In genomic region chr3:73556520-73557371, GRCh38 we compare ENCODE assay signal across 19 cellular contexts.
DNase-seq lines count a peak whose midpoint lies in the region; ATAC-seq and TF ChIP-seq lines count a peak whose summit lies in the region.
"Had no signal": no experiment of that assay in that cellular context is flagged by ENCODE, and none has a peak within 500 bp of the region (broad histone marks: within the 10 kb centered on the region; RNA-seq: fewer than 3 reads in every experiment).

No MANE protein-coding gene starts in this region.

- no peaks in the 10 kb centered on the region for H3K9me3 Mint-ChIP-seq in mesothelial cell of epicardium
- H3K9me3 Mint-ChIP-seq: neural crest cell; T-helper 1 cell treated with Interleukin-12 subunit alpha and Interleukin-12 subunit beta and Interleukin-4 antibody, amounts not matched to agents 30 μg/mL and 1 μg/mL, for 36 hours had no signal

- TF ChIP-seq EP300 in esophagus muscularis mucosa (IDR thresholded peaks at IDR 0.05) (no peak), stomach (IDR thresholded peaks at IDR 0.05) (no peak)

- peaks cover 6% of the 10 kb centered on the region for H3K36me3 Mint-ChIP-seq in mesothelial cell of epicardium

- intact Hi-C loops in esophagus muscularis mucosa (cut with DNase I) (no loop called here), stomach (cut with DNase I; ENCODE audit: low total_unique reads) (no loop called here)

- peak overlapping the region; percentile 63 to 77 (median 70) for H3K27ac ChIP-seq in esophagus muscularis mucosa (replicated peaks in 1 of 4)
- peak overlapping the region in 4 of 5 donors; percentile 54 to 75 (median 65) for H3K27ac ChIP-seq in stomach
- H3K27ac ChIP-seq: right lobe of liver had no signal

- no peak for TF ChIP-seq CTCF in esophagus muscularis mucosa (IDR thresholded peaks at IDR 0.05)
- no peak for TF ChIP-seq CTCF in mesothelial cell of epicardium (IDR thresholded peaks at IDR 0.05; ENCODE audit: unreplicated experiment)
- no peak for TF ChIP-seq CTCF in stomach (IDR thresholded peaks at IDR 0.05)

- H3K27me3 Mint-ChIP-seq in mesothelial cell of epicardium (ENCODE audit: low read depth): no peaks in the 10 kb centered on the region

- TF ChIP-seq POLR2A in esophagus muscularis mucosa (IDR thresholded peaks at IDR 0.05; ENCODE audit: low read depth) (no peak), stomach (IDR thresholded peaks at IDR 0.05) (no peak)

- H3K4me1 ChIP-seq in esophagus muscularis mucosa (peaks cover 42 to 84% (median 82%) of the 10 kb centered on the region in 4 donors), stomach (peaks cover 13 to 70% (median 49%) of the 10 kb centered on the region in 4 donors)
- H3K4me1 ChIP-seq: HAP-1, right lobe of liver had no signal

- no peaks in the 10 kb centered on the region for H3K9me3 ChIP-seq in esophagus muscularis mucosa
- H3K9me3 ChIP-seq in stomach: no peaks in the 10 kb centered on the region
- H3K9me3 ChIP-seq: HAP-1, right lobe of liver had no signal

- H3K4me3 ChIP-seq in H7 (ENCODE audit: insufficient read depth, low read depth, low read length) (no peak overlapping the region), esophagus muscularis mucosa (peak overlapping the region in 1 of 4 donors; percentile 19), stomach (no peak overlapping the region)
- H3K4me3 ChIP-seq: HAP-1, right lobe of liver had no signal

- H3K36me3 ChIP-seq in H7 (replicated peaks; ENCODE audit: control insufficient read depth, insufficient read depth, low read length) (no peaks in the 10 kb centered on the region), esophagus muscularis mucosa (no peaks in the 10 kb centered on the region), stomach (no peaks in the 10 kb centered on the region)
- H3K36me3 ChIP-seq: HAP-1, right lobe of liver had no signal

- peaks cover 50% of the 10 kb centered on the region for H3K4me1 Mint-ChIP-seq in mesothelial cell of epicardium
- H3K4me1 Mint-ChIP-seq: B cell had no signal

- H3K27me3 ChIP-seq in H7 (ENCODE audit: control insufficient read depth, insufficient read depth, low read length): peaks cover 15% of the 10 kb centered on the region
- no peaks in the 10 kb centered on the region for H3K27me3 ChIP-seq in esophagus muscularis mucosa
- H3K27me3 ChIP-seq in stomach: no peaks in the 10 kb centered on the region
- H3K27me3 ChIP-seq: right lobe of liver had no signal

- H3K4me3 Mint-ChIP-seq in mesothelial cell of epicardium: no peak overlapping the region
- H3K4me3 Mint-ChIP-seq: B cell; neural crest cell; T-helper 1 cell treated with Interleukin-12 subunit alpha and Interleukin-12 subunit beta and Interleukin-4 antibody, amounts not matched to agents 30 μg/mL and 1 μg/mL, for 36 hours had no signal

- peak; percentile 17 for DNase-seq in H7
- DNase-seq in esophagus muscularis mucosa (ENCODE audit: extremely low spot score): no peak
- no peak for DNase-seq in mesothelial cell of epicardium (ENCODE audit: low spot score in 2 of 2, unreplicated experiment in 2 of 2)
- DNase-seq in stomach: no peak
- DNase-seq in HCEC 1CT: no peak
- DNase-seq in NCI-H82 (lab: John Stamatoyannopoulos, UW): no peak
- DNase-seq in NCI-H1417 treated with DMSO at 0.1 percent for 48 hours (lab: John Stamatoyannopoulos, UW): no peak
- DNase-seq: activated CD4-positive, alpha-beta T cell treated with anti-CD3 and anti-CD28 coated beads for 1 hour; activated naive CD4-positive, alpha-beta T cell treated with anti-CD3 and anti-CD28 coated beads, Interleukin-2, amount 50 U/mL, for 16 hours; left colon; NCI-H187 treated with DMSO at 0.1 percent for 48 hours; NCI-H510A treated with DMSO at 0.1 percent for 48 hours; right lobe of liver had no signal

- ATAC-seq in GM21619 (IDR thresholded peaks at IDR 0.05; ENCODE audit: unreplicated experiment): no peak
- ATAC-seq: left colon, Panc1, right lobe of liver had no signal

- peak overlapping the region; percentile 32 for H3K27ac Mint-ChIP-seq in mesothelial cell of epicardium
- H3K27ac Mint-ChIP-seq: B cell; T-helper 1 cell treated with Interleukin-12 subunit alpha and Interleukin-12 subunit beta and Interleukin-4 antibody, amounts not matched to agents 30 μg/mL and 1 μg/mL, for 36 hours had no signal

- 35% methylated on average over 3 of the region's 3 CpGs for WGBS in esophagus muscularis mucosa
- 54 to 76% (median 72%) methylated on average over 3 of the region's 3 CpGs for WGBS in stomach, 5 donors
